ENCODE assay signal across 8 cellular contexts in genomic region chr11:66545701-66546367, GRCh38. TPM values are rescaled to one million over a fixed set of nuclear protein-coding genes. Genes with fewer than 3 reads are reported as not detected.
DNase-seq lines count a peak whose midpoint lies in the region; ATAC-seq and TF ChIP-seq lines count a peak whose summit lies in the region.

Gene ZDHHC24 (minus strand): TSS chr11:66546048. CDS start chr11:66546003, 45 bp downstream.

- peaks cover 25 to 59% (median 44%) of the 10 kb centered on the region in 6 donors for H3K4me1 ChIP-seq in spleen

- peaks cover 38% of the 10 kb centered on the region for H3K4me1 Mint-ChIP-seq in WTC11

- no peak for TF ChIP-seq CTCF in WTC11 (IDR thresholded peaks at IDR 0.05)
- peak in 3 of 11 experiments; percentile 29 to 38 (median 29) for TF ChIP-seq CTCF in spleen (IDR thresholded peaks at IDR 0.05 in 8 of 11, conservative IDR thresholded peaks at IDR 0.05 in 3 of 11)

- peaks cover 0 to 27% (median 20%) of the 10 kb centered on the region in 6 donors for H3K36me3 ChIP-seq in spleen

- intact Hi-C loops in spleen (cut with DNase I; ENCODE audit: low total_unique reads) = no loop called here

- peaks cover 0 to 8% (median 0%) of the 10 kb centered on the region in 7 donors for H3K27me3 ChIP-seq in spleen (replicated peaks in 1 of 7)

- H3K4me3 ChIP-seq in spleen = peak within 1 kb of the TSS; percentile 75 to 95 (median 87)

- no peaks in the 10 kb centered on the region; the same call in 1 of the 2 replicates for H3K36me3 Mint-ChIP-seq in WTC11

- ATAC-seq in GM18870 (IDR thresholded peaks at IDR 0.05; ENCODE audit: unreplicated experiment) = peak; percentile 75
- ATAC-seq in HG03139 (IDR thresholded peaks at IDR 0.05; ENCODE audit: unreplicated experiment) = peak; percentile 79
- peak; percentile 85 for ATAC-seq in WTC11

- CTCF ChIA-PET in WTC11 (lab: Charles Lee) = interaction anchor here (0.6 to 2.9 kb wide), 18 partner anchors 34 to 476 kb away, joined by 3 to 34 read pairs (median 4); partner anchors contain the start of genes CCDC87, CCS, DPP3 and MRPL11

- H3K9me3 Mint-ChIP-seq in WTC11 = no peaks in the 10 kb centered on the region

- no peaks in the 10 kb centered on the region for H3K9me3 ChIP-seq in spleen

- WGBS in spleen, 5 donors = 0 to 2% (median 0%) methylated on average over 40 to 71 of the region's 71 CpGs

- H3K27ac ChIP-seq in caudate nucleus (ENCODE audit: low read depth, low read length) (no peak within 1 kb of the TSS), spleen (peak within 1 kb of the TSS; percentile 74 to 92 (median 86))

- TF ChIP-seq POLR2A in spleen (IDR thresholded peaks at IDR 0.05) = peak in 2 of 3 donors; percentile 12 to 78

- H3K4me3 Mint-ChIP-seq in WTC11 = peak within 1 kb of the TSS; percentile 85

- no peaks in the 10 kb centered on the region for H3K27me3 Mint-ChIP-seq in WTC11 (ENCODE audit: low read depth)

- DNase-seq in ACHN (peak; percentile 94), NCI-H2227 (lab: John Stamatoyannopoulos, UW; ENCODE audit: unreplicated experiment) (peak; percentile 98), WTC11 (ENCODE audit: low spot score) (peak; percentile 98), caudate nucleus (lab: John Stamatoyannopoulos, UW) (peak in 60 of 61 donors; percentile 11 to 96 (median 91)), inferior parietal cortex (ENCODE audit: extremely low spot score) (peak; percentile 96), spleen (peak; percentile 98)

- in situ Hi-C loops in ACHN (cut with HindIII; ENCODE audit: low pct_ligation_motif_present, low pct_unique_long_range_greater_than_20kb, low sequenced_read_pairs) = no loop called here

- H3K27ac Mint-ChIP-seq in WTC11 = peak within 1 kb of the TSS; percentile 93

- POLR2A ChIA-PET in WTC11 (lab: Charles Lee) = interaction anchor here (0.5 to 2.0 kb wide), 14 partner anchors 18 to 757 kb away, joined by 3 to 23 read pairs (median 4); partner anchors contain the start of genes BBS1, CCDC87, CCS and DPP3

TF ChIP-seq in WTC11, 78 proteins besides CTCF, POLR2A, EP300 and RAD21 (continues in another document):
- no peak for TF ChIP-seq SMAD4 (CRISPR knock-in tag; IDR thresholded peaks at IDR 0.05)
- no peak for TF ChIP-seq RORB (CRISPR knock-in tag; IDR thresholded peaks at IDR 0.05)
- TF ChIP-seq RELA (CRISPR knock-in tag; IDR thresholded peaks at IDR 0.05; ENCODE audit: borderline replicate concordance) = peak; percentile 47; the same call in 1 of the 2 replicates
- TF ChIP-seq NFYB (CRISPR knock-in tag; conservative IDR thresholded peaks at IDR 0.05; ENCODE audit: low read depth) = peak; percentile 77
- peak; percentile 62; the same call in 1 of the 2 replicates for TF ChIP-seq FOXP4 (CRISPR knock-in tag; IDR thresholded peaks at IDR 0.05)
- 0 out of 2 replicates have a peak, but pooled peaks have one; percentile 30 for TF ChIP-seq ARID4B (CRISPR knock-in tag; IDR thresholded peaks at IDR 0.05; ENCODE audit: borderline replicate concordance)
- no peak for TF ChIP-seq USF2 (CRISPR knock-in tag; IDR thresholded peaks at IDR 0.05)
- no peak for TF ChIP-seq NFE2L1 (CRISPR knock-in tag; IDR thresholded peaks at IDR 0.05)
- TF ChIP-seq CDX4 (CRISPR knock-in tag; IDR thresholded peaks at IDR 0.05; ENCODE audit: borderline replicate concordance) = no peak
- no peak for TF ChIP-seq EMX1 (CRISPR knock-in tag; IDR thresholded peaks at IDR 0.05)
- no peak for TF ChIP-seq HMGA2 (CRISPR knock-in tag; IDR thresholded peaks at IDR 0.05)
- TF ChIP-seq SP1 (CRISPR knock-in tag; conservative IDR thresholded peaks at IDR 0.05) = peak; percentile 64; the same call in 1 of the 2 replicates
- no peak for TF ChIP-seq TEAD1 (CRISPR knock-in tag; IDR thresholded peaks at IDR 0.05)
- no peak for TF ChIP-seq ZNF416 (CRISPR knock-in tag; IDR thresholded peaks at IDR 0.05)
- peak; percentile 66; the same call in 1 of the 2 replicates for TF ChIP-seq GABPB1 (CRISPR knock-in tag; IDR thresholded peaks at IDR 0.05)
- no peak for TF ChIP-seq E2F4 (CRISPR knock-in tag; IDR thresholded peaks at IDR 0.05; ENCODE audit: borderline replicate concordance, low read depth)
- peak; percentile 78; the same call in 1 of the 2 replicates for TF ChIP-seq HMGXB4 (CRISPR knock-in tag; IDR thresholded peaks at IDR 0.05)

RNA-seq across cellular contexts. Expression of gene ZDHHC24, which starts in this region (rescaled TPM):
- total RNA-seq in WTC11 (2021) = 11.1 to 14.8 TPM (median 13.7 TPM) in 3 replicates
- 10 to 100 TPM; 14.6 to 25.7 (median 23.9) TPM for total RNA-seq in spleen
- polyA plus RNA-seq in spleen = 10 to 100 TPM in 2 of 3 donors, 1 to 10 TPM in 1; 9.1 to 11.6 (median 10.8) TPM
